ENCODE assay signal across 9 cellular contexts in the genomic region with DNA sequence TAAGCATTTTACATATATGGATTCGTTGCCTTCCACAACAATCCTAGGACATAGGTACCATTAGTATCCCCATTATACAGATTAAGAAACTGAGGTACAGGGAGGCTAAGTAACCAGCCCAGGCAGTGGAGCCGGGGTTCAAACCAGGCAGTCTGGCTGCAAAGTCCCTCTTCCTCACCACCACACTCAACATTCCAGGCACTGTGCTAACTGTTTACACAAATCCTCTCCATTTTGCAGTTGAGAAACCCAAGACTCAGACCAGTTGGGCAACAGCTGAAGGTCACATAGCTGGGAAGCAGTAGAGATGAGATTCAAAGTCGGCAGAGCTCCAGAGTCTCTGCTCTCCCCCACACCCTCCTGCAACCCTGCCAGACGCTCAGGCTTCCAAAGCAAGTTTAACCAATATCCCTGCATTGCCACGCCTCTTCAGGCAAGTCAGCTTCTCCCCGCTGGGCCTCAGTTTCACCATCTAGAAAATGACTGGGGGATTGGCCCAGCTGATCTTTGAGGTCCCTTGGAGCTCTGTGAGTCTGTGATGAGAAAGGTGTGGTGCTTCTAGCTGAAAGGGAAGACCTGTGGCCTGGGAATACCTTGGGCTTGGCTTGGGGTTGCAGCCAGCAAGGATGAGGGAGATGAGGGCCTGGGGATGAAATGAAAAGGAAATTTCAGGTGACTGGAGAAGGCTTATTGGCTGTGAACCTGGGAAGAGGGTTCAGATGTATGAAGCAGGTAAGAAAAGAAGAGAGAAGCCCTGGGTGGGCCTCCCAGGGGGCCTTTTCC. TPM values are rescaled to one million over a fixed set of nuclear protein-coding genes. Genes with fewer than 3 reads are reported as not detected.
A peak's percentile ranks its signal among the peaks of the same experiment; 100 is the strongest.
DNase-seq lines count a peak whose midpoint lies in the region; ATAC-seq, FAIRE-seq and TF ChIP-seq lines count a peak whose summit lies in the region.
"Had no signal": no experiment of that assay in that cellular context is flagged by ENCODE, and none has a peak within 500 bp of the region (broad histone marks: within the 10 kb centered on the region; RNA-seq: fewer than 3 reads in every experiment).

No MANE protein-coding gene starts in this region.

- CTCF ChIA-PET in HepG2 (lab: Yijun Ruan, JAX; ENCODE audit: low intra/inter-chr PET ratio, low total read pairs): interaction anchor here (1.6 to 1.7 kb wide), 2 partner anchors 9 to 18 kb away, joined by 3 to 8 read pairs; no protein-coding TSS in a partner anchor

- H3K9me3 ChIP-seq in HepG2 (ENCODE audit: low read length) (no peaks in the 10 kb centered on the region), tibial nerve (no peaks in the 10 kb centered on the region)

- H3K4me3 Mint-ChIP-seq in GM23338: no peak overlapping the region

- H3K36me3 ChIP-seq in HepG2 (replicated peaks in 1 of 2; ENCODE audit: control insufficient read depth in 1 of 2, insufficient read depth in 2 of 2, low read length in 2 of 2) (no peaks in the 10 kb centered on the region), tibial nerve (no peaks in the 10 kb centered on the region), GM23338 (ENCODE audit: insufficient read depth) (no peaks in the 10 kb centered on the region)

- no peak; a peak in 2 of 4 replicates for TF ChIP-seq POLR2A in HepG2 (IDR thresholded peaks at IDR 0.05; ENCODE audit: insufficient read depth in 1 of 2, low read depth in 2 of 2, low read length in 2 of 2)
- no peak for TF ChIP-seq POLR2A in tibial nerve (IDR thresholded peaks at IDR 0.05)

- H3K79me2 ChIP-seq in HepG2 (ENCODE audit: insufficient read depth, low read length) (no peaks in the 10 kb centered on the region), GM23338 (replicated peaks; ENCODE audit: insufficient read depth) (no peaks in the 10 kb centered on the region)

- H3K27me3 ChIP-seq in HepG2 (ENCODE audit: control insufficient read depth in 1 of 2, insufficient read depth in 2 of 2, low read length in 2 of 2) (no peaks in the 10 kb centered on the region), tibial nerve (no peaks in the 10 kb centered on the region), GM23338 (ENCODE audit: insufficient read depth) (no peaks in the 10 kb centered on the region)

- peak overlapping the region; percentile 62 for H3K9ac ChIP-seq in HepG2 (ENCODE audit: insufficient read depth, low read depth, low read length)

- peak; percentile 52; the same call in 1 of the 2 replicates for TF ChIP-seq RAD21 in HepG2 (CRISPR knock-in tag; IDR thresholded peaks at IDR 0.05)

- 2% methylated on average over 6 of the region's 6 CpGs for WGBS in HepG2 (ENCODE audit: low lambda C conversion rate)
- 62 to 66% methylated on average over 6 of the region's 6 CpGs for WGBS in tibial nerve, 2 donors

- H3K27me3 Mint-ChIP-seq in GM23338 (ENCODE audit: insufficient read depth, low read depth, poor library complexity): peaks cover 22% of the 10 kb centered on the region

- H3K4me2 ChIP-seq in HepG2 (ENCODE audit: low read depth, low read length): peak overlapping the region; percentile 76
- no peak overlapping the region for H3K4me2 ChIP-seq in GM23338

- peak; percentile 99 for FAIRE-seq in HepG2 (lab: Jason Lieb, UNC)

- POLR2A ChIA-PET in HepG2 (lab: Yijun Ruan, JAX): interaction anchor here (0.7 to 4.9 kb wide), 19 partner anchors 9 to 1137 kb away, joined by 3 to 116 read pairs (median 5); partner anchors contain the start of genes EIF1, IGFBP4, SMARCE1 and TOP2A

- H3K27ac ChIP-seq in angular gyrus (ENCODE audit: low read depth, low read length) (peak overlapping the region; percentile 91), HepG2 (ENCODE audit: extremely low read length, insufficient read depth, low read length) (peak overlapping the region; percentile 85), tibial nerve (peak overlapping the region; percentile 63 to 94 (median 84)), GM23338 (ENCODE audit: low read depth) (no peak overlapping the region)

- peak; percentile 95 to 98 for TF ChIP-seq EP300 in HepG2 (IDR thresholded peaks at IDR 0.05; ENCODE audit: low read depth in 2 of 2, low read length in 2 of 2)
- peak; percentile 96 for TF ChIP-seq EP300 in HepG2 (CRISPR knock-in tag; IDR thresholded peaks at IDR 0.05; ENCODE audit: borderline replicate concordance)
- TF ChIP-seq EP300 in tibial nerve (IDR thresholded peaks at IDR 0.05): peak in 1 of 2 donors; percentile 90

- H4K20me1 ChIP-seq in HepG2 (ENCODE audit: insufficient read depth, low read length): no peaks in the 10 kb centered on the region
- H4K20me1 ChIP-seq in GM23338 (replicated peaks; ENCODE audit: insufficient read depth): no peaks in the 10 kb centered on the region

- H2AFZ ChIP-seq in HepG2 (ENCODE audit: low read length) (no peak overlapping the region), GM23338 (no peak overlapping the region; the same call in 1 of the 2 replicates)

- peaks cover 9% of the 10 kb centered on the region for H3K4me1 Mint-ChIP-seq in GM23338

- peaks cover 85% of the 10 kb centered on the region for H3K4me1 ChIP-seq in HepG2 (ENCODE audit: insufficient read depth, low read length)
- peaks cover 7 to 85% (median 63%) of the 10 kb centered on the region in 4 donors for H3K4me1 ChIP-seq in tibial nerve
- H3K4me1 ChIP-seq in GM23338 (ENCODE audit: insufficient read depth): no peaks in the 10 kb centered on the region; the same call in 1 of the 2 replicates

- H3K27ac Mint-ChIP-seq in GM23338: no peak overlapping the region

- DNase-seq in activated T-cell treated with anti-CD3 and anti-CD28 coated beads, Interleukin-2, amount 50 U/mL, for 1 hour: peak; percentile 51
- DNase-seq in activated T-cell treated with anti-CD3 and anti-CD28 coated beads for 4 hours (no peak), HepG2 (ENCODE audit: low spot score) (peak; percentile 100), tibial nerve (ENCODE audit: low spot score in 2 of 2) (peak; percentile 70 to 89), GM23338 (ENCODE audit: low spot score) (no peak), NCI-H774 (lab: John Stamatoyannopoulos, UW) (no peak)

- H3K9me3 Mint-ChIP-seq in GM23338: no peaks in the 10 kb centered on the region

- peak; percentile 65 for ATAC-seq in HepG2
- ATAC-seq in GM23338: no peak
- no peak for ATAC-seq in HG02571 (IDR thresholded peaks at IDR 0.05; ENCODE audit: unreplicated experiment)

- no TSS peak for BruUV-seq in HepG2 (replicated peaks; lab: Mats Ljungman, UMichigan)

- no peaks in the 10 kb centered on the region for H3K36me3 Mint-ChIP-seq in GM23338 (ENCODE audit: low read depth)

- TF ChIP-seq CTCF in HepG2 (CRISPR knock-in tag; IDR thresholded peaks at IDR 0.05) (peak; percentile 28; the same call in 1 of the 2 replicates), tibial nerve (IDR thresholded peaks at IDR 0.05) (no peak), GM23338 (conservative IDR thresholded peaks at IDR 0.05; ENCODE audit: low read depth in 2 of 2) (no peak)

- in situ Hi-C loops in HepG2 (cut with HindIII; ENCODE audit: extremely low pct_ligation_motif_present, low pct_unique_long_range_greater_than_20kb): no loop called here

- H3K9me2 ChIP-seq in GM23338 (ENCODE audit: insufficient read depth): no peaks in the 10 kb centered on the region

- intact Hi-C loops in HepG2 (cut with micrococcal nuclease; ENCODE audit: unreplicated experiment): no loop called here

- no peaks in the 10 kb centered on the region for H3F3A ChIP-seq in GM23338 (replicated peaks; ENCODE audit: low read depth)

- peak overlapping the region in 2 of 3 experiments; percentile 6 to 52; a peak in 3 of 6 replicates for H3K4me3 ChIP-seq in HepG2 (replicated peaks in 1 of 3; ENCODE audit: insufficient read depth in 1 of 3, low read depth in 2 of 3, low read length in 3 of 3)
- H3K4me3 ChIP-seq in tibial nerve: no peak overlapping the region
- no peak overlapping the region for H3K4me3 ChIP-seq in GM23338

RNA-seq across cellular contexts. Expression of gene CCR7, which starts 14.0 kb away (rescaled TPM):
- 0.04 TPM in 1 of 2 replicates, not detected in the other for total RNA-seq in HepG2 (2016; rRNA removed; fragmentation: Illumina TruSeq; extraction: Trizol)
- not detected in 2 replicates for total RNA-seq in HepG2 (2016; cell fraction: cytosol; rRNA removed; fragmentation: Illumina TruSeq; extraction: Trizol; ENCODE audit: low read depth)
- total RNA-seq in HepG2 (2016; cell fraction: insoluble cytoplasmic fraction; rRNA removed; fragmentation: Illumina TruSeq; extraction: Trizol): 0.09 TPM in 1 of 2 replicates, not detected in the other
- not detected in 2 replicates for total RNA-seq in HepG2 (2016; cell fraction: membrane; rRNA removed; fragmentation: Illumina TruSeq; extraction: Trizol)
- not detected in 2 replicates for total RNA-seq in HepG2 (2016; cell fraction: nucleus; rRNA removed; fragmentation: Illumina TruSeq; extraction: Trizol)
- 0.53 and 0.55 TPM in 2 replicates for polyA plus RNA-seq in HepG2 (2011; rRNA removed)
- 0.59 and 0.70 TPM in 2 replicates for polyA plus RNA-seq in HepG2 (2011; cell fraction: cytosol; rRNA removed)
- 0.31 and 1.1 TPM in 2 replicates for polyA plus RNA-seq in HepG2 (2011; cell fraction: nucleus; rRNA removed)
- 1.1 and 1.5 TPM in 2 replicates for polyA plus RNA-seq in HepG2 (2012)
- not detected in 2 replicates for polyA plus RNA-seq in HepG2 (2016; cell fraction: cytosol; fragmentation: Illumina TruSeq; extraction: Trizol; ENCODE audit: low read depth)
- not detected in 2 replicates for polyA plus RNA-seq in HepG2 (2016; cell fraction: insoluble cytoplasmic fraction; fragmentation: Illumina TruSeq; extraction: Trizol; ENCODE audit: low read depth)
- not detected in 2 replicates for polyA plus RNA-seq in HepG2 (2016; cell fraction: membrane; fragmentation: Illumina TruSeq; extraction: Trizol; ENCODE audit: low read depth)
- polyA plus RNA-seq in HepG2 (2016; cell fraction: nucleus; fragmentation: Illumina TruSeq; extraction: Trizol; ENCODE audit: insufficient read depth, low read depth): not detected in 2 replicates
- 1.4 and 3.5 TPM in 2 replicates for polyA minus RNA-seq in HepG2 (2011; rRNA and poly(A)+ RNA removed; ENCODE audit: low replicate concordance)
- polyA minus RNA-seq in HepG2 (2011; cell fraction: cytosol; rRNA and poly(A)+ RNA removed): 0.40 TPM in 1 of 2 replicates, not detected in the other
- polyA minus RNA-seq in HepG2 (2011; cell fraction: nucleus; rRNA and poly(A)+ RNA removed): 0.37 TPM in 1 of 2 replicates, not detected in the other
- 1 to 10 TPM in 1 of 4 donors, not detected in 3; 1.5 TPM for total RNA-seq in tibial nerve
- 0.59 TPM in 1 of 2 replicates, not detected in the other for total RNA-seq in GM23338 (2014; rRNA removed; shearing (Covaris generic))
- 0.37 and 0.75 TPM in 2 replicates for polyA plus RNA-seq in GM23338 (2016; fragmentation: Nextera tagmentation; extraction: Ambion mirVana)
- total RNA-seq: pulmonary artery endothelial cell had no signal

RNA-seq across cellular contexts. Expression of gene TNS4, which starts 49.9 kb away (rescaled TPM):
- total RNA-seq in HepG2 (2016; rRNA removed; fragmentation: Illumina TruSeq; extraction: Trizol) (0.58 TPM in 2 replicates), tibial nerve (under 1 TPM in 1 of 4 donors, not detected in 3; 0.30 TPM)
- total RNA-seq in HepG2 (2016; cell fraction: cytosol; rRNA removed; fragmentation: Illumina TruSeq; extraction: Trizol; ENCODE audit: low read depth): 0.18 and 0.20 TPM in 2 replicates
- 0.32 and 0.51 TPM in 2 replicates for total RNA-seq in HepG2 (2016; cell fraction: insoluble cytoplasmic fraction; rRNA removed; fragmentation: Illumina TruSeq; extraction: Trizol)
- total RNA-seq in HepG2 (2016; cell fraction: membrane; rRNA removed; fragmentation: Illumina TruSeq; extraction: Trizol): 0.31 and 0.38 TPM in 2 replicates
- 0.37 and 1.3 TPM in 2 replicates for total RNA-seq in HepG2 (2016; cell fraction: nucleus; rRNA removed; fragmentation: Illumina TruSeq; extraction: Trizol)
- polyA plus RNA-seq in HepG2 (2011; rRNA removed) (1.7 and 2.1 TPM in 2 replicates), GM23338 (2016; fragmentation: Nextera tagmentation; extraction: Ambion mirVana) (0.31 and 0.64 TPM in 2 replicates)
- 0.69 and 1.3 TPM in 2 replicates for polyA plus RNA-seq in HepG2 (2011; cell fraction: cytosol; rRNA removed)
- polyA plus RNA-seq in HepG2 (2011; cell fraction: nucleus; rRNA removed): 7.1 and 10.8 TPM in 2 replicates
- 0.37 and 0.42 TPM in 2 replicates for polyA plus RNA-seq in HepG2 (2012)
- 0.20 and 0.22 TPM in 2 replicates for polyA plus RNA-seq in HepG2 (2016; cell fraction: cytosol; fragmentation: Illumina TruSeq; extraction: Trizol; ENCODE audit: low read depth)
- 1.3 and 2.3 TPM in 2 replicates for polyA plus RNA-seq in HepG2 (2016; cell fraction: insoluble cytoplasmic fraction; fragmentation: Illumina TruSeq; extraction: Trizol; ENCODE audit: low read depth)
- 0.34 and 0.72 TPM in 2 replicates for polyA plus RNA-seq in HepG2 (2016; cell fraction: membrane; fragmentation: Illumina TruSeq; extraction: Trizol; ENCODE audit: low read depth)
- 4.4 and 6.8 TPM in 2 replicates for polyA plus RNA-seq in HepG2 (2016; cell fraction: nucleus; fragmentation: Illumina TruSeq; extraction: Trizol; ENCODE audit: insufficient read depth, low read depth)
- polyA minus RNA-seq in HepG2 (2011; rRNA and poly(A)+ RNA removed; ENCODE audit: low replicate concordance): 7.4 and 24.1 TPM in 2 replicates
- 2.6 and 3.7 TPM in 2 replicates for polyA minus RNA-seq in HepG2 (2011; cell fraction: cytosol; rRNA and poly(A)+ RNA removed)
- 4.0 and 6.1 TPM in 2 replicates for polyA minus RNA-seq in HepG2 (2011; cell fraction: nucleus; rRNA and poly(A)+ RNA removed)
- total RNA-seq in GM23338 (2014; rRNA removed; shearing (Covaris generic)): 0.08 and 4.9 TPM in 2 replicates
- total RNA-seq: pulmonary artery endothelial cell had no signal

Comparison
In these comparisons a context has a peak if more than half of its experiments do, and no peak if none do; other contexts are left out.
1. DNase-seq: peak in activated T-cell treated with anti-CD3 and anti-CD28 coated beads, Interleukin-2, amount 50 U/mL, for 1 hour (single experiment), HepG2 (single experiment) and tibial nerve (2 of 2); none in activated T-cell treated with anti-CD3 and anti-CD28 coated beads for 4 hours (single experiment), GM23338 (single experiment) and NCI-H774 (single experiment).
2. H3K4me3 ChIP-seq: peak in HepG2 (2 of 3); none in tibial nerve (0 of 4) and GM23338 (single experiment).